ENCODE assay signal across 1 cellular context in the genomic region with DNA sequence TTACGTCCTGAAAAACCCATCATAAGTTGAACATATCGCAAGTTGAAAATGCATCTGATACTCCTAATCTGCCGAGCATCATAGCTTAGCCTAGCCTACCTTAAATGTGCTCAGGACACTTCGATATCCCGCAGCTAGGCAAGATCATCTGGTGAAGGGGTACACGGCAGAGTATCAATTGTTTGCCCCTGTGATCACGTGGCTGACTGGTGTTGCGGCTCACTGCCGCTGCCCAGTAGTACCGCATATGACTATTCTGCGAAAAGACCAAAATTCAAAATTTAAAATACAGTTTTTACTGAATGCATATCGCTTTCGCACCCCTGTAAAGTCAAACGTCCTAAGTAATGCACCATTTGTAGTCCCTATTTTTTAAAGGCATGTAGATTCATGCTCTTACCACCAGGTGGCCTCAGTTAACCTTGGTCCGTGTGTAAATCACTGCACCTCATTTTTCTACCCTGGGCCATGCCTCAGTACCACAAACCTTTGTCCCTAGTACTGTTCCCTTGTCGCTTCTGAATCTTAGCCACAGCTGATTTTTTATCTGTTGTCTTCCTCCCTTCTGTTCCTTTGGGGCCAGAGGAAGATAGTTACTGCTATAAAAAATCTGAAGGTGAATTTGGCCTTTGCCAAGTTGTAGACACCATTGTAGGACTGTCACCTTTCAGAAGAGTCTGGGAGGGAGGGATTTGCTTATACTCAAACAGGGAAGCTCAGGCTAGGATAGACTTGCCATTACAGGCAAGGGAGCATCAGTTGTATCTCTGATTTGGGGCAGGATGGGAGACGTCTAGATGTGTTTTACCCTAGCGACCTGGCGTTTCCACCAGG.
A peak's percentile ranks its signal among the peaks of the same experiment; 100 is the strongest.
TF ChIP-seq lines count a peak whose summit lies in the region.

No MANE protein-coding gene starts in this region.

TF ChIP-seq in GM12878, 131 proteins besides CTCF, POLR2A, EP300 and RAD21 (continued from another document):
- no peak for TF ChIP-seq NRF1 (conservative IDR thresholded peaks at IDR 0.05; ENCODE audit: low read depth, low read length)
- peak; percentile 60; the same call in 1 of the 2 replicates for TF ChIP-seq SMARCA5 (IDR thresholded peaks at IDR 0.05)
- no peak for TF ChIP-seq TCF3 (IDR thresholded peaks at IDR 0.05; ENCODE audit: borderline replicate concordance, insufficient read depth, low read depth, low read length)
- TF ChIP-seq NR2C1 (IDR thresholded peaks at IDR 0.05) = no peak
- no peak for TF ChIP-seq JUNB (IDR thresholded peaks at IDR 0.05)
- TF ChIP-seq MYC (IDR thresholded peaks at IDR 0.05; ENCODE audit: insufficient read depth, insufficient read length, insufficient replicate concordance, low read length, severe bottlenecking) = no peak
- TF ChIP-seq, protein P1, sequence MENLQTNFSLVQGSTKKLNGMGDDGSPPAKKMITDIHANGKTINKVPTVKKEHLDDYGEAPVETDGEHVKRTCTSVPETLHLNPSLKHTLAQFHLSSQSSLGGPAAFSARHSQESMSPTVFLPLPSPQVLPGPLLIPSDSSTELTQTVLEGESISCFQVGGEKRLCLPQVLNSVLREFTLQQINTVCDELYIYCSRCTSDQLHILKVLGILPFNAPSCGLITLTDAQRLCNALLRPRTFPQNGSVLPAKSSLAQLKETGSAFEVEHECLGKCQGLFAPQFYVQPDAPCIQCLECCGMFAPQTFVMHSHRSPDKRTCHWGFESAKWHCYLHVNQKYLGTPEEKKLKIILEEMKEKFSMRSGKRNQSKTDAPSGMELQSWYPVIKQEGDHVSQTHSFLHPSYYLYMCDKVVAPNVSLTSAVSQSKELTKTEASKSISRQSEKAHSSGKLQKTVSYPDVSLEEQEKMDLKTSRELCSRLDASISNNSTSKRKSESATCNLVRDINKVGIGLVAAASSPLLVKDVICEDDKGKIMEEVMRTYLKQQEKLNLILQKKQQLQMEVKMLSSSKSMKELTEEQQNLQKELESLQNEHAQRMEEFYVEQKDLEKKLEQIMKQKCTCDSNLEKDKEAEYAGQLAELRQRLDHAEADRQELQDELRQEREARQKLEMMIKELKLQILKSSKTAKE (IDR thresholded peaks at IDR 0.05; ENCODE audit: low read depth, poor library complexity, severe bottlenecking) = no peak
- no peak for TF ChIP-seq CBX5 (IDR thresholded peaks at IDR 0.05; ENCODE audit: low read depth)
- TF ChIP-seq CREM (IDR thresholded peaks at IDR 0.05; ENCODE audit: low read depth) = no peak
- no peak for TF ChIP-seq IKZF2 (IDR thresholded peaks at IDR 0.05)
- TF ChIP-seq SMC3 (IDR thresholded peaks at IDR 0.05; ENCODE audit: borderline replicate concordance, low read length) = peak; percentile 90
- TF ChIP-seq FOS (IDR thresholded peaks at IDR 0.05; ENCODE audit: borderline replicate concordance, extremely low read depth, insufficient read length) = no peak
- peak; percentile 46; the same call in 1 of the 2 replicates for TF ChIP-seq FOXK2 (IDR thresholded peaks at IDR 0.05)
- no peak for TF ChIP-seq CBX3 (IDR thresholded peaks at IDR 0.05; ENCODE audit: borderline replicate concordance, low read depth)
- no peak for TF ChIP-seq HCFC1 (IDR thresholded peaks at IDR 0.05; ENCODE audit: low read length)
- no peak for TF ChIP-seq SIN3A (IDR thresholded peaks at IDR 0.05; ENCODE audit: low read depth, low read length)
- TF ChIP-seq TBL1XR1 (IDR thresholded peaks at IDR 0.05; ENCODE audit: low read depth, low read length) = no peak
- no peak for TF ChIP-seq MYB (IDR thresholded peaks at IDR 0.05; ENCODE audit: borderline replicate concordance, low read depth, low read length)
